20 cellular contexts compared by ENCODE assay signal in genomic region chr10:101838416-101838970, GRCh38. TPM values are rescaled to one million over a fixed set of nuclear protein-coding genes. Genes with fewer than 3 reads are reported as not detected.
DNase-seq lines count a peak whose midpoint lies in the region; ATAC-seq, FAIRE-seq and TF ChIP-seq lines count a peak whose summit lies in the region.
"Had no signal": no experiment of that assay in that cellular context is flagged by ENCODE, and none has a peak within 500 bp of the region (broad histone marks: within the 10 kb centered on the region; RNA-seq: fewer than 3 reads in every experiment).

No MANE protein-coding gene starts in this region.

- peaks cover 8% of the 10 kb centered on the region for H3F3A ChIP-seq in SK-N-SH (replicated peaks; ENCODE audit: insufficient read depth)

- H3K27ac Mint-ChIP-seq in effector memory CD8-positive, alpha-beta T cell: no peak overlapping the region
- H3K27ac Mint-ChIP-seq in neural crest cell (ENCODE audit: unreplicated experiment): no peak overlapping the region

- POLR2A ChIA-PET in SK-N-SH (lab: Yijun Ruan, JAX): no interaction called here

- 0 out of 2 replicates have a peak, but pooled peaks cover 4% of the 10 kb centered on the region for H4K20me1 ChIP-seq in SK-N-SH (ENCODE audit: insufficient read depth)

- H3K27ac ChIP-seq in SK-N-SH (ENCODE audit: low read depth in 2 of 2, low read length in 1 of 2): no peak overlapping the region
- H3K27ac ChIP-seq: C4-2B, HL-60, prostate gland, uterus had no signal

- CTCF ChIA-PET in SK-N-SH (lab: Yijun Ruan, JAX): interaction anchor here (0.8 to 13.4 kb wide), 4 partner anchors 19 to 234 kb away, joined by 3 to 301 read pairs (median 88); partner anchors contain the start of gene OGA

- H3K9ac ChIP-seq in SK-N-SH: no peak overlapping the region

- no peak overlapping the region for H2AFZ ChIP-seq in SK-N-SH (ENCODE audit: low read depth)

- H3K9me2 ChIP-seq in SK-N-SH: no peaks in the 10 kb centered on the region

- H3K9me3 ChIP-seq in SK-N-SH: no peaks in the 10 kb centered on the region
- H3K9me3 ChIP-seq: MG63, prostate gland, uterus had no signal

- peak overlapping the region; percentile 75 for H3K4me3 Mint-ChIP-seq in activated T-cell treated with anti-CD3 and anti-CD28 coated beads, Interleukin-2, amount 50 U/mL, for 4 hours
- H3K4me3 Mint-ChIP-seq in effector memory CD8-positive, alpha-beta T cell: peak overlapping the region; percentile 88 to 93
- H3K4me3 Mint-ChIP-seq in neural crest cell: peak overlapping the region; percentile 83

- TF ChIP-seq EP300 in SK-N-SH (IDR thresholded peaks at IDR 0.05; ENCODE audit: borderline replicate concordance in 1 of 2, low read depth in 1 of 2, low read length in 1 of 2): no peak

- H3K36me3 ChIP-seq in SK-N-SH (replicated peaks in 1 of 2; ENCODE audit: control insufficient read depth in 1 of 2, insufficient read depth in 2 of 2, low read length in 1 of 2): no peaks in the 10 kb centered on the region
- H3K36me3 ChIP-seq: MG63, prostate gland, uterus had no signal

- TF ChIP-seq CTCF in neural crest cell (conservative IDR thresholded peaks at IDR 0.05) (no peak), SK-N-SH (IDR thresholded peaks at IDR 0.05) (no peak)

- peaks cover 61% of the 10 kb centered on the region for H3K4me1 Mint-ChIP-seq in activated T-cell treated with anti-CD3 and anti-CD28 coated beads, Interleukin-2, amount 50 U/mL, for 4 hours (ENCODE audit: low read depth)
- H3K4me1 Mint-ChIP-seq in effector memory CD8-positive, alpha-beta T cell (ENCODE audit: low read depth in 2 of 2): peaks cover 52% of the 10 kb centered on the region in 2 donors
- H3K4me1 Mint-ChIP-seq in neural crest cell: peaks cover 51% of the 10 kb centered on the region

- H3K4me3 ChIP-seq in SK-N-SH (ENCODE audit: low read depth in 2 of 2, low read length in 1 of 2): no peak overlapping the region
- H3K4me3 ChIP-seq: MG63, prostate gland, uterus had no signal

- H3K27me3 Mint-ChIP-seq in activated T-cell treated with anti-CD3 and anti-CD28 coated beads, Interleukin-2, amount 50 U/mL, for 4 hours (ENCODE audit: low read depth): no peaks in the 10 kb centered on the region
- no peaks in the 10 kb centered on the region for H3K27me3 Mint-ChIP-seq in effector memory CD8-positive, alpha-beta T cell
- H3K27me3 Mint-ChIP-seq in neural crest cell (ENCODE audit: low read depth): peaks cover 30% of the 10 kb centered on the region

- peaks cover 0 to 13% of the 10 kb centered on the region in 2 experiments; a peak in 1 of 4 replicates for H3K4me1 ChIP-seq in SK-N-SH (ENCODE audit: control insufficient read depth in 1 of 2, insufficient read depth in 2 of 2, low read depth in 1 of 2, low read length in 1 of 2)
- H3K4me1 ChIP-seq: prostate gland had no signal

- ATAC-seq in activated T-cell treated with anti-CD3 and anti-CD28 coated beads, Interleukin-2, amount 50 U/mL, for 4 hours: no peak
- no peak for ATAC-seq in effector memory CD8-positive, alpha-beta T cell (replicated peaks)
- ATAC-seq: PC-3 had no signal

- no peaks in the 10 kb centered on the region for H3K36me3 Mint-ChIP-seq in activated T-cell treated with anti-CD3 and anti-CD28 coated beads, Interleukin-2, amount 50 U/mL, for 4 hours (ENCODE audit: insufficient read depth)
- peaks cover 11% of the 10 kb centered on the region for H3K36me3 Mint-ChIP-seq in effector memory CD8-positive, alpha-beta T cell (ENCODE audit: insufficient read depth)
- no peaks in the 10 kb centered on the region for H3K36me3 Mint-ChIP-seq in neural crest cell (ENCODE audit: low read depth)

- DNase-seq in activated T-cell treated with anti-CD3 and anti-CD28 coated beads, Interleukin-2, amount 50 U/mL, for 4 hours: no peak
- no peak for DNase-seq in activated T-cell treated with anti-CD3 and anti-CD28 coated beads for 4 hours
- DNase-seq in GM12891 (ENCODE audit: insufficient read length, low spot score): no peak
- DNase-seq in effector memory CD8-positive, alpha-beta T cell: no peak
- no peak for DNase-seq in neural crest cell (ENCODE audit: low read depth, low spot score)
- DNase-seq in NK-92 treated with Interleukin-12 subunit alpha and Interleukin-12 subunit beta, amount 100 ng/mL, for 24 hours (lab: John Stamatoyannopoulos, UW): no peak
- DNase-seq in SK-N-SH: no peak
- DNase-seq in iPS-NIHi7 (ENCODE audit: extremely low spot score): no peak
- DNase-seq: ACHN; activated CD4-positive, alpha-beta T cell treated with anti-CD3 and anti-CD28 coated beads for 4 hours; activated CD8-positive, alpha-beta memory T cell treated with anti-CD3 and anti-CD28 coated beads, Interleukin-2, amount 50 U/mL, for 4 hours; DMS79; effector memory CD4-positive, alpha-beta T cell; MG63; NCI-H1436 treated with DMSO at 0.1 percent for 48 hours; PC-3; uterus had no signal

- no peak for TF ChIP-seq POLR2A in GM12891 (IDR thresholded peaks at IDR 0.05; ENCODE audit: low read depth, low read length)

- peaks cover 5% of the 10 kb centered on the region; the same call in 1 of the 2 replicates for H3K79me2 ChIP-seq in SK-N-SH (ENCODE audit: insufficient read depth)

- WGBS in SK-N-SH (ENCODE audit: low lambda C conversion rate): 96% methylated on average over 5 of the region's 6 CpGs

- no peak overlapping the region for H3K4me2 ChIP-seq in SK-N-SH

- TF ChIP-seq RAD21 in SK-N-SH (IDR thresholded peaks at IDR 0.05; ENCODE audit: low read length): no peak

- no peaks in the 10 kb centered on the region for H3K27me3 ChIP-seq in SK-N-SH (ENCODE audit: insufficient read depth)
- H3K27me3 ChIP-seq: MG63, uterus had no signal

- peak; percentile 26 for FAIRE-seq in GM12891 (lab: Jason Lieb, UNC)

- H3K9me3 Mint-ChIP-seq in activated T-cell treated with anti-CD3 and anti-CD28 coated beads, Interleukin-2, amount 50 U/mL, for 4 hours: no peaks in the 10 kb centered on the region
- H3K9me3 Mint-ChIP-seq in effector memory CD8-positive, alpha-beta T cell: no peaks in the 10 kb centered on the region
- H3K9me3 Mint-ChIP-seq in neural crest cell: no peaks in the 10 kb centered on the region

TF ChIP-seq in GM12891, 5 proteins besides CTCF, POLR2A, EP300 and RAD21:
- TF ChIP-seq PAX5 (IDR thresholded peaks at IDR 0.05; ENCODE audit: insufficient read depth, low read length, severe bottlenecking) (no peak), TAF1 (IDR thresholded peaks at IDR 0.05; ENCODE audit: low read depth, low read length) (no peak), POLR2AphosphoS5 (IDR thresholded peaks at IDR 0.05; ENCODE audit: low read depth, low read length) (no peak), SPI1 (IDR thresholded peaks at IDR 0.05; ENCODE audit: low read depth, low read length) (no peak), POU2F2 (IDR thresholded peaks at IDR 0.05; ENCODE audit: low read depth, low read length) (no peak)
TF ChIP-seq in GM12891: peak in this region for 0.

TF ChIP-seq in SK-N-SH, 30 proteins besides CTCF, POLR2A, EP300 and RAD21 (continues in another document):
- no peak for TF ChIP-seq POLR2AphosphoS5 (IDR thresholded peaks at IDR 0.05; ENCODE audit: low read depth, low read length)
- no peak for TF ChIP-seq TCF12 (IDR thresholded peaks at IDR 0.05)
- no peak for TF ChIP-seq NFIC (IDR thresholded peaks at IDR 0.05; ENCODE audit: borderline replicate concordance)
- TF ChIP-seq USF2 (IDR thresholded peaks at IDR 0.05; ENCODE audit: borderline replicate concordance, low read depth, low read length): no peak
- no peak for TF ChIP-seq RXRA (IDR thresholded peaks at IDR 0.05; ENCODE audit: borderline replicate concordance, low read depth)
- TF ChIP-seq, protein P1, sequence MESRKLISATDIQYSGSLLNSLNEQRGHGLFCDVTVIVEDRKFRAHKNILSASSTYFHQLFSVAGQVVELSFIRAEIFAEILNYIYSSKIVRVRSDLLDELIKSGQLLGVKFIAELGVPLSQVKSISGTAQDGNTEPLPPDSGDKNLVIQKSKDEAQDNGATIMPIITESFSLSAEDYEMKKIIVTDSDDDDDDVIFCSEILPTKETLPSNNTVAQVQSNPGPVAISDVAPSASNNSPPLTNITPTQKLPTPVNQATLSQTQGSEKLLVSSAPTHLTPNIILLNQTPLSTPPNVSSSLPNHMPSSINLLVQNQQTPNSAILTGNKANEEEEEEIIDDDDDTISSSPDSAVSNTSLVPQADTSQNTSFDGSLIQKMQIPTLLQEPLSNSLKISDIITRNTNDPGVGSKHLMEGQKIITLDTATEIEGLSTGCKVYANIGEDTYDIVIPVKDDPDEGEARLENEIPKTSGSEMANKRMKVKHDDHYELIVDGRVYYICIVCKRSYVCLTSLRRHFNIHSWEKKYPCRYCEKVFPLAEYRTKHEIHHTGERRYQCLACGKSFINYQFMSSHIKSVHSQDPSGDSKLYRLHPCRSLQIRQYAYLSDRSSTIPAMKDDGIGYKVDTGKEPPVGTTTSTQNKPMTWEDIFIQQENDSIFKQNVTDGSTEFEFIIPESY (IDR thresholded peaks at IDR 0.05; ENCODE audit: borderline replicate concordance, low read depth): no peak
- TF ChIP-seq RFX5 (IDR thresholded peaks at IDR 0.05; ENCODE audit: low read length): no peak

RNA-seq across cellular contexts. Expression of gene KCNIP2, which starts 5.1 kb away (rescaled TPM):
- under 1 TPM; 0.23 to 0.63 (median 0.37) TPM for total RNA-seq in activated T-cell treated with anti-CD3 and anti-CD28 coated beads, Interleukin-2, amount 50 U/mL, for 4 hours
- 1.5 TPM for polyA plus RNA-seq in GM12891 (2012; ENCODE audit: low read depth, missing spikeins)
- 2.2 and 3.9 TPM in 2 replicates for total RNA-seq in neural crest cell
- 1.0 and 1.8 TPM in 2 replicates for polyA plus RNA-seq in SK-N-SH (2012; rRNA removed)
- 0.12 and 0.38 TPM in 2 replicates for polyA plus RNA-seq in SK-N-SH (2012; cell fraction: cytosol; rRNA removed)
- 12.0 and 12.4 TPM in 2 replicates for polyA plus RNA-seq in SK-N-SH (2012; cell fraction: nucleus; rRNA removed)

RNA-seq across cellular contexts. Expression of gene OGA, which starts 20.2 kb away (rescaled TPM):
- 10 to 100 TPM; 52.0 to 72.2 (median 64.5) TPM for total RNA-seq in activated T-cell treated with anti-CD3 and anti-CD28 coated beads, Interleukin-2, amount 50 U/mL, for 4 hours
- polyA plus RNA-seq in GM12891 (2012; ENCODE audit: low read depth, missing spikeins): 67.5 TPM
- total RNA-seq in neural crest cell: 101 and 102 TPM in 2 replicates
- 24.8 and 36.6 TPM in 2 replicates for polyA plus RNA-seq in SK-N-SH (2012; rRNA removed)
- 23.2 and 28.1 TPM in 2 replicates for polyA plus RNA-seq in SK-N-SH (2012; cell fraction: cytosol; rRNA removed)
- polyA plus RNA-seq in SK-N-SH (2012; cell fraction: nucleus; rRNA removed): 70.8 and 133 TPM in 2 replicates

RNA-seq across cellular contexts. Expression of gene NPM3, which starts 55.2 kb away (rescaled TPM):
- total RNA-seq in activated T-cell treated with anti-CD3 and anti-CD28 coated beads, Interleukin-2, amount 50 U/mL, for 4 hours: 100 to 1,000 TPM; 213 to 285 (median 265) TPM
- polyA plus RNA-seq in GM12891 (2012; ENCODE audit: low read depth, missing spikeins): 80.2 TPM
- total RNA-seq in neural crest cell: 63.2 and 64.8 TPM in 2 replicates
- polyA plus RNA-seq in SK-N-SH (2012; rRNA removed): 89.3 and 105 TPM in 2 replicates
- polyA plus RNA-seq in SK-N-SH (2012; cell fraction: cytosol; rRNA removed): 71.2 and 96.6 TPM in 2 replicates
- polyA plus RNA-seq in SK-N-SH (2012; cell fraction: nucleus; rRNA removed): 43.9 and 55.4 TPM in 2 replicates
